In the genomic region with DNA sequence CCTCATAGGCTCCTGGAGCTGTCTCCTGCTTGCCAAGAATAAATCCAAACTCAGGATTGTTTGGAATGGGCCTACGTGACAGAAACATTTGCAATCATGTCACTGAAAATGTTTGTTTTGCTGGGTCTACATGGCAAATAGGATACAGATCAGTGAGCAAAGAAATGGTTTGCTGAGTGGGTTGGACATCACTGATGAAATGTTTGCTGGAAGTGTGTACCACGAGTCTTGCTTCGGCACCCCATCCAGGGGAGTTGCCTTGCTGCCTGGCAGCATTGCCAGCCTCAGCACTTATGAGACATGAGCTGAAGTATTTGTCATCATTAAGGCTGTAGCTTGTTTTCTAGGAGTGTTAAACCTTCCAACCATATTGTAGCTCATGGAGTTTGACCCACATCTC, we compare ENCODE assay signal across 24 cellular contexts.
"Had no signal": no experiment of that assay in that cellular context is flagged by ENCODE, and none has a peak within 500 bp of the region (broad histone marks: within the 10 kb centered on the region; RNA-seq: fewer than 3 reads in every experiment).

No MANE protein-coding gene starts in this region.

- H3K4me2 ChIP-seq: neural progenitor cell had no signal

- H3K27me3 ChIP-seq: brain microvascular endothelial cell, foreskin keratinocyte, heart left ventricle, neural progenitor cell, testis had no signal

- H3K9me3 ChIP-seq: heart left ventricle, testis had no signal

- H3K27ac ChIP-seq: brain microvascular endothelial cell, foreskin keratinocyte, heart left ventricle, neural progenitor cell, testis had no signal

- ATAC-seq: effector memory CD8-positive, alpha-beta T cell; foreskin keratinocyte; heart left ventricle; natural killer cell; right cardiac atrium; stimulated activated naive CD8-positive, alpha-beta T cell treated with anti-CD3 and anti-CD28 coated beads, Interleukin-15, Interleukin-2, amounts not matched to agents 100 U/mL and 50 U/mL, for 24 hours had no signal

- DNase-seq: activated CD4-positive, alpha-beta T cell treated with anti-CD3 and anti-CD28 coated beads for 4 hours; activated CD4-positive, alpha-beta T cell treated with anti-CD3 and anti-CD28 coated beads, Interleukin-2, amount 50 U/mL, for 4 hours; activated CD8-positive, alpha-beta memory T cell treated with anti-CD3 and anti-CD28 coated beads for 24 hours; activated gamma-delta T cell; activated naive CD4-positive, alpha-beta T cell treated with anti-CD3 and anti-CD28 coated beads, Interleukin-2, amount 50 U/mL, for 16 hours; amniotic stem cell; brain microvascular endothelial cell; cortex of kidney; effector memory CD8-positive, alpha-beta T cell; erythroblast; foreskin keratinocyte; heart left ventricle; hypothalamus; immature natural killer cell; midbrain; natural killer cell; right cardiac atrium; stimulated activated CD4-positive, alpha-beta T cell treated with anti-CD3 and anti-CD28 coated beads, Interleukin-12 subunit alpha, Interleukin-12 subunit beta, amount 100 ng/mL, for 4 hours; stimulated activated CD4-positive, alpha-beta T cell treated with anti-CD3 and anti-CD28 coated beads, Interleukin-4, amount 100 ng/mL, for 1 hour; stimulated activated naive CD8-positive, alpha-beta T cell treated with anti-CD3 and anti-CD28 coated beads, Interleukin-15, Interleukin-2, amounts not matched to agents 100 U/mL and 50 U/mL, for 24 hours; testis had no signal

- H3K4me1 ChIP-seq: neural progenitor cell, testis had no signal

- H3K36me3 ChIP-seq: brain microvascular endothelial cell, heart left ventricle, neural progenitor cell had no signal

- FAIRE-seq: astrocyte, urothelium cell line had no signal

- H3K4me3 ChIP-seq: heart left ventricle, neural progenitor cell, testis had no signal

- H2AFZ ChIP-seq: neural progenitor cell had no signal

- H3K9ac ChIP-seq: neural progenitor cell had no signal
